Comparison of ENCODE assay signal across 19 cellular contexts in genomic region chr21:16116067-16116466, GRCh38.
DNase-seq lines count a peak whose midpoint lies in the region; ATAC-seq and TF ChIP-seq lines count a peak whose summit lies in the region.
"Had no signal": no experiment of that assay in that cellular context is flagged by ENCODE, and none has a peak within 500 bp of the region (broad histone marks: within the 10 kb centered on the region; RNA-seq: fewer than 3 reads in every experiment).

No MANE protein-coding gene starts in this region.

- no peaks in the 10 kb centered on the region for H3K27me3 Mint-ChIP-seq in osteocyte (ENCODE audit: unreplicated experiment)
- H3K27me3 Mint-ChIP-seq in activated T-helper 2 cell treated with anti-CD3 and anti-CD28 coated beads, Interferon-gamma antibody, Interleukin-2, Interleukin-4, amounts not matched to agents 10 μg/mL and 5 μg/mL and 100 μg/mL, durations not matched to agents 14 hours and 24 hours and 36 hours (ENCODE audit: low read depth), result no peaks in the 10 kb centered on the region

- peak overlapping the region; percentile 81 for H3K27ac ChIP-seq in ACC112 (ENCODE audit: low read depth, low read length)
- H3K27ac ChIP-seq: C4-2B, HL-60 had no signal

- peaks cover 5% of the 10 kb centered on the region for H3K36me3 Mint-ChIP-seq in osteocyte (ENCODE audit: unreplicated experiment)
- H3K36me3 Mint-ChIP-seq in activated T-helper 2 cell treated with anti-CD3 and anti-CD28 coated beads, Interferon-gamma antibody, Interleukin-2, Interleukin-4, amounts not matched to agents 10 μg/mL and 5 μg/mL and 100 μg/mL, durations not matched to agents 14 hours and 24 hours and 36 hours (ENCODE audit: low read depth), result no peaks in the 10 kb centered on the region

- H3K36me3 ChIP-seq in ACC112 (ENCODE audit: insufficient read depth, low read length), result no peaks in the 10 kb centered on the region

- no peak for TF ChIP-seq POLR2A in GM18505 (IDR thresholded peaks at IDR 0.05; ENCODE audit: borderline replicate concordance, extremely low read depth, insufficient read depth, insufficient read length)
- TF ChIP-seq POLR2A in erythroblast (IDR thresholded peaks at IDR 0.05; ENCODE audit: low read length), result no peak

- TF ChIP-seq CTCF in osteocyte (IDR thresholded peaks at IDR 0.05), result no peak

- DNase-seq in SK-MEL-5 (ENCODE audit: low read depth, low spot score), result peak; percentile 23
- DNase-seq in dermis blood vessel endothelial cell, result peak; percentile 19
- DNase-seq in osteocyte (ENCODE audit: extremely low spot score, unreplicated experiment), result no peak
- no peak for DNase-seq in activated T-helper 2 cell treated with anti-CD3 and anti-CD28 coated beads, Interferon-gamma antibody, Interleukin-2, Interleukin-4, amounts not matched to agents 10 μg/mL and 5 μg/mL and 100 μg/mL, durations not matched to agents 14 hours and 24 hours and 36 hours (ENCODE audit: low spot score)
- no peak for DNase-seq in erythroblast (lab: John Stamatoyannopoulos, UW)
- DNase-seq: DMS153; H9; NCI-H1105 treated with DMSO at 0.1 percent for 48 hours; NCI-H1694 treated with DMSO at 0.1 percent for 48 hours; NCI-H2107; NCI-H69; NK-92 treated with Interleukin-12 subunit alpha and Interleukin-12 subunit beta, amount 100 ng/mL, for 24 hours; OCI-M1; SIG-M5 had no signal

- no peaks in the 10 kb centered on the region for H3K27me3 ChIP-seq in ACC112 (ENCODE audit: insufficient read depth, low read length)

- intact Hi-C loops in activated T-helper 2 cell treated with anti-CD3 and anti-CD28 coated beads, Interferon-gamma antibody, Interleukin-2, Interleukin-4, amounts not matched to agents 10 μg/mL and 5 μg/mL and 100 μg/mL, durations not matched to agents 14 hours and 24 hours and 36 hours (cut with micrococcal nuclease), result no loop called here

- in situ Hi-C loops in SK-MEL-5 (cut with HindIII; ENCODE audit: low pct_unique_long_range_greater_than_20kb, low sequenced_read_pairs), result no loop called here

- H3K4me1 Mint-ChIP-seq in osteocyte (ENCODE audit: unreplicated experiment), result peaks cover 59% of the 10 kb centered on the region
- no peaks in the 10 kb centered on the region for H3K4me1 Mint-ChIP-seq in activated T-helper 2 cell treated with anti-CD3 and anti-CD28 coated beads, Interferon-gamma antibody, Interleukin-2, Interleukin-4, amounts not matched to agents 10 μg/mL and 5 μg/mL and 100 μg/mL, durations not matched to agents 14 hours and 24 hours and 36 hours (ENCODE audit: low read depth)

- ATAC-seq in HG02885 (IDR thresholded peaks at IDR 0.05; ENCODE audit: poor library complexity, unreplicated experiment) (no peak), GM18505 (IDR thresholded peaks at IDR 0.05; ENCODE audit: unreplicated experiment) (no peak)

- no peaks in the 10 kb centered on the region for H3K79me2 ChIP-seq in ACC112 (ENCODE audit: control insufficient read depth, insufficient read depth, low read length, unreplicated experiment)

- H3K9me3 Mint-ChIP-seq in osteocyte (ENCODE audit: unreplicated experiment), result peaks cover 6% of the 10 kb centered on the region
- H3K9me3 Mint-ChIP-seq in activated T-helper 2 cell treated with anti-CD3 and anti-CD28 coated beads, Interferon-gamma antibody, Interleukin-2, Interleukin-4, amounts not matched to agents 10 μg/mL and 5 μg/mL and 100 μg/mL, durations not matched to agents 14 hours and 24 hours and 36 hours, result no peaks in the 10 kb centered on the region

- H2AFZ ChIP-seq in ACC112 (ENCODE audit: low read length, unreplicated experiment), result peak overlapping the region; percentile 59

- H3K4me3 Mint-ChIP-seq in osteocyte (ENCODE audit: unreplicated experiment), result no peak overlapping the region
- H3K4me3 Mint-ChIP-seq in activated T-helper 2 cell treated with anti-CD3 and anti-CD28 coated beads, Interferon-gamma antibody, Interleukin-2, Interleukin-4, amounts not matched to agents 10 μg/mL and 5 μg/mL and 100 μg/mL, durations not matched to agents 14 hours and 24 hours and 36 hours (ENCODE audit: low read depth), result no peak overlapping the region
- H3K4me3 Mint-ChIP-seq: H9 had no signal

- H3K4me3 ChIP-seq in ACC112 (ENCODE audit: low read depth, low read length), result no peak overlapping the region

- H3K4me1 ChIP-seq in ACC112 (ENCODE audit: control insufficient read depth, insufficient read depth, low read length, unreplicated experiment), result peaks cover 26% of the 10 kb centered on the region

- H3K27ac Mint-ChIP-seq in osteocyte (ENCODE audit: unreplicated experiment), result peak overlapping the region; percentile 95
- no peak overlapping the region for H3K27ac Mint-ChIP-seq in activated T-helper 2 cell treated with anti-CD3 and anti-CD28 coated beads, Interferon-gamma antibody, Interleukin-2, Interleukin-4, amounts not matched to agents 10 μg/mL and 5 μg/mL and 100 μg/mL, durations not matched to agents 14 hours and 24 hours and 36 hours
- H3K27ac Mint-ChIP-seq: H9 had no signal

Comparison
In these comparisons a context has a peak if more than half of its experiments do, and no peak if none do; other contexts are left out.
1. DNase-seq: peak in SK-MEL-5 (single experiment) and dermis blood vessel endothelial cell (single experiment); none in osteocyte (single experiment), activated T-helper 2 cell treated with anti-CD3 and anti-CD28 coated beads, Interferon-gamma antibody, Interleukin-2, Interleukin-4, amounts not matched to agents 10 μg/mL and 5 μg/mL and 100 μg/mL, durations not matched to agents 14 hours and 24 hours and 36 hours (single experiment) and erythroblast (0 of 2).